12 cellular contexts compared by ENCODE assay signal in the genomic region with DNA sequence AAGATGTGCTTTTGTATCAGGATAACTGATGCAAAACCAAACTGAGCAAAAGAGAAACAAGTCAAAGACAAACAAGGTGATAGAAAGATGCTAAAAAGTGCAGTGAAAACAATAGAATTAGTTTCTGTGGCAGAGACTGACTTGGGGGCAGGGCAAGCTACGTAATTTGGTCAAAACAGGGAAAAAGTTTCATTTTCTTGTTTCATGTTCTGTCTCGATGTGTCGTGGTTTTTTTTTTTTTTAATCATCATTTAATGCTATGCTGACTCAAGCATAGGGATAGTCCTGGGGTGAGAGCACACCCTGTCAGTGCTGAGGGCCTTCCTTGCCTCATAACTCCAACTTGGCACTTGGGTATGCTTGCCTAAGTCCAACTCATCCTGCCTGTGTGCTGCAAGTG.
DNase-seq lines count a peak whose midpoint lies in the region; ATAC-seq and TF ChIP-seq lines count a peak whose summit lies in the region.
"Had no signal": no experiment of that assay in that cellular context is flagged by ENCODE, and none has a peak within 500 bp of the region (broad histone marks: within the 10 kb centered on the region; RNA-seq: fewer than 3 reads in every experiment).

No MANE protein-coding gene starts in this region.

- H3K4me3 ChIP-seq in GM23248 (no peak overlapping the region), aorta (ENCODE audit: low read length in 2 of 2) (no peak overlapping the region)
- H3K4me3 ChIP-seq: PC-9, uterus had no signal

- H3K27ac Mint-ChIP-seq in CD4-positive, alpha-beta T cell = no peak overlapping the region

- 79 to 83% methylated on average over 3 of the region's 3 CpGs for WGBS in GM23248 (ENCODE audit: low coverage in 1 of 2, low lambda C conversion rate in 2 of 2, missing lambda C conversion rate in 2 of 2), 2 experiments
- 87 to 91% methylated on average over 3 of the region's 3 CpGs for WGBS in aorta, 2 donors

- no peaks in the 10 kb centered on the region for H4K20me1 ChIP-seq in GM23248 (ENCODE audit: insufficient read depth)

- H2AFZ ChIP-seq in GM23248 = no peak overlapping the region
- H2AFZ ChIP-seq: PC-9 had no signal

- H3K27me3 ChIP-seq in GM23248 (replicated peaks; ENCODE audit: insufficient read depth) (no peaks in the 10 kb centered on the region), aorta (ENCODE audit: control insufficient read depth in 1 of 2, insufficient read depth in 2 of 2, low read length in 1 of 2) (no peaks in the 10 kb centered on the region)
- no peaks in the 10 kb centered on the region for H3K27me3 ChIP-seq in CD4-positive, alpha-beta T cell (ENCODE audit: control insufficient read depth, insufficient read depth, low read length)
- H3K27me3 ChIP-seq: uterus had no signal

- no peak overlapping the region for H3K9ac ChIP-seq in GM23248

- no peak overlapping the region for H3K27ac ChIP-seq in GM23248
- H3K27ac ChIP-seq in aorta (ENCODE audit: low read depth in 1 of 2, low read length in 2 of 2) = no peak overlapping the region
- H3K27ac ChIP-seq in CD4-positive, alpha-beta T cell (ENCODE audit: low read depth, low read length) = no peak overlapping the region
- H3K27ac ChIP-seq: PC-9, uterus had no signal

- H3K9me3 ChIP-seq in GM23248 (ENCODE audit: low read depth) (no peaks in the 10 kb centered on the region), aorta (ENCODE audit: control insufficient read depth, low read length) (peaks cover 1% of the 10 kb centered on the region)
- no peaks in the 10 kb centered on the region for H3K9me3 ChIP-seq in CD4-positive, alpha-beta T cell (ENCODE audit: control insufficient read depth, low read length)
- H3K9me3 ChIP-seq: uterus had no signal

- H3K4me1 Mint-ChIP-seq in CD4-positive, alpha-beta T cell (ENCODE audit: low read depth) = no peaks in the 10 kb centered on the region
- H3K4me1 Mint-ChIP-seq: central memory CD8-positive, alpha-beta T cell had no signal

- in situ Hi-C loops in GM23248 (cut with MboI) = no loop called here

- H3K79me2 ChIP-seq in GM23248 (ENCODE audit: insufficient read depth) = no peaks in the 10 kb centered on the region

- CTCF ChIA-PET in CD4-positive, alpha-beta T cell (lab: Charles Lee) = no interaction called here

- POLR2A ChIA-PET in CD4-positive, alpha-beta T cell (lab: Charles Lee) = no interaction called here

- peak; percentile 4 for DNase-seq in EH (ENCODE audit: low read depth)
- peak; percentile 5 for DNase-seq in GM23248
- no peak for DNase-seq in aorta
- DNase-seq in NCI-H2107 treated with DMSO at 0.1 percent for 48 hours (lab: John Stamatoyannopoulos, UW; ENCODE audit: unreplicated experiment) = no peak
- DNase-seq in CD4-positive, alpha-beta T cell = no peak
- DNase-seq in activated CD4-positive, CD25-positive, alpha-beta regulatory T cell treated with anti-CD3 and anti-CD28 coated beads, Interleukin-2, amount 50 U/mL, for 72 hours = no peak
- DNase-seq: NCI-H1436, PC-9, uterus had no signal

- H3K4me2 ChIP-seq in GM23248 (ENCODE audit: unreplicated experiment) = no peak overlapping the region
- H3K4me2 ChIP-seq: PC-9 had no signal

- H3K4me1 ChIP-seq in GM23248 (ENCODE audit: insufficient read depth) (no peaks in the 10 kb centered on the region), aorta (ENCODE audit: control insufficient read depth in 1 of 2, insufficient read depth in 2 of 2, low read length in 2 of 2) (no peaks in the 10 kb centered on the region)
- H3K4me1 ChIP-seq: uterus had no signal

- H3K9me3 Mint-ChIP-seq in CD4-positive, alpha-beta T cell = no peaks in the 10 kb centered on the region

- ATAC-seq in GM19025 (IDR thresholded peaks at IDR 0.05; ENCODE audit: low read depth, unreplicated experiment) = peak; percentile 56
- peak; percentile 72 for ATAC-seq in HG03354 (IDR thresholded peaks at IDR 0.05; ENCODE audit: poor library complexity, severe bottlenecking, unreplicated experiment)
- ATAC-seq in aorta (ENCODE audit: low FRiP score) = no peak
- no peak for ATAC-seq in CD4-positive, alpha-beta T cell (ENCODE audit: poor library complexity)

- H3K36me3 Mint-ChIP-seq in CD4-positive, alpha-beta T cell (ENCODE audit: low read depth) = no peaks in the 10 kb centered on the region

- H3K9me2 ChIP-seq in GM23248 (ENCODE audit: insufficient read depth) = no peaks in the 10 kb centered on the region

- no peak for TF ChIP-seq CTCF in CD4-positive, alpha-beta T cell (IDR thresholded peaks at IDR 0.05)

- H3K36me3 ChIP-seq in GM23248 (ENCODE audit: low read depth) (no peaks in the 10 kb centered on the region), aorta (ENCODE audit: control insufficient read depth in 1 of 2, insufficient read depth in 2 of 2, low read length in 1 of 2) (no peaks in the 10 kb centered on the region)
- H3K36me3 ChIP-seq: uterus had no signal

- no peak overlapping the region for H3K4me3 Mint-ChIP-seq in CD4-positive, alpha-beta T cell
- H3K4me3 Mint-ChIP-seq: central memory CD8-positive, alpha-beta T cell had no signal

- intact Hi-C loops in aorta (cut with DNase I) = no loop called here
- intact Hi-C loops in CD4-positive, alpha-beta T cell (cut with DNase I, micrococcal nuclease) = no loop called here

- no peaks in the 10 kb centered on the region for H3F3A ChIP-seq in GM23248 (ENCODE audit: insufficient read depth)

- H3K27me3 Mint-ChIP-seq in CD4-positive, alpha-beta T cell = no peaks in the 10 kb centered on the region
- H3K27me3 Mint-ChIP-seq: central memory CD8-positive, alpha-beta T cell had no signal

Comparison
In these comparisons a context has a peak if more than half of its experiments do, and no peak if none do; other contexts are left out.
1. DNase-seq: peak in EH (single experiment) and GM23248 (single experiment); none in aorta (0 of 2), NCI-H2107 treated with DMSO at 0.1 percent for 48 hours (single experiment), CD4-positive, alpha-beta T cell (0 of 10) and activated CD4-positive, CD25-positive, alpha-beta regulatory T cell treated with anti-CD3 and anti-CD28 coated beads, Interleukin-2, amount 50 U/mL, for 72 hours (single experiment).
2. ATAC-seq: peak in GM19025 (single experiment) and HG03354 (single experiment); none in aorta (single experiment) and CD4-positive, alpha-beta T cell (single experiment).